Comparison of ENCODE assay signal across 1 cellular context in genomic region chr6:32614366-32615081, GRCh38.
TF ChIP-seq lines count a peak whose summit lies in the region.

No MANE protein-coding gene starts in this region.

TF ChIP-seq in WTC11, 78 proteins besides CTCF, POLR2A, EP300 and RAD21 (continued from another document):
- no peak for TF ChIP-seq ZNF317 (CRISPR knock-in tag; IDR thresholded peaks at IDR 0.05; ENCODE audit: borderline replicate concordance, low read depth)
TF ChIP-seq in WTC11: peak in this region for 0.
